Comparison of ENCODE assay signal across 10 cellular contexts in the genomic region with DNA sequence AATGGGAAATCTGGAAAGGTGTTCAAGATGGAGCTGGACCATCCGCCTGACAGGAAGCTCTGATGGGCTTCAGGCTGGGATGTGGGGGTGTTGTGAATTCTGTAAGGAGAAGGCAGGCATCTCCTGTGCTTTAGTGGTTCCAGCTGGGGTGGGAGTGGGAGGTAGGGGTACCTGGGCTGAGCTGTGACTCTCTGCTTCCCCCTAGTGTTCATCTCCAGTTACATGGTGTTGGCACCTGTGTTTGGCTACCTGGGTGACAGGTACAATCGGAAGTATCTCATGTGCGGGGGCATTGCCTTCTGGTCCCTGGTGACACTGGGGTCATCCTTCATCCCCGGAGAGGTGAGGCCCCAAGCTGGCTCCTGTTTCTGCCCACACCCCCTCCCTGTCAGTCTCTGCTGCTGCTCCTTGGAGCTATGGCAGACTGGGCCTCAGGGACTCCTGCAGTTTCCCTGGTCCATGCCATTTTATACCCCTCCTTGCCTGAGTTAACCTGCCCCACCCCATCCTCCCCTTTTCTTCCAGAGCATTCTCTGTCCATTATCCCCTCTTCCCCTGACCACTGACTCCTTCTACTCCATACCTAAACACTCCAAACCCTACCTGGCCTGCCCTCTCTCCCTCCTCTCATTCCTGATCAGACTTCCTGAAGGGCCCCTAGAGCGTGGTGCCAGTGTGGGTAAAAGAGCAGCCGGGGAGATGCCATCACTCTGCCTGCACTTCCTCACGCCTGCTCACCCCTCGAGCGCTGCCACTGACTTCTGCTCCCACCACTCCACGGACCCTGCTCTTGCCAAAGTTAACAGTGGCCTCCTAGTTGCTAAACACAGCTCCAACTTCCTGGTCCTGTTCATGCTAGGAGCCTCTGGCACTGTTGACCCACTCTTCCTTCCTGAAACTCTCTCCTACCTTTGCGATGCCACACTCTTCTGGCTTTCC. TPM values are rescaled to one million over a fixed set of nuclear protein-coding genes. Genes with fewer than 3 reads are reported as not detected.
DNase-seq lines count a peak whose midpoint lies in the region; ATAC-seq, FAIRE-seq and TF ChIP-seq lines count a peak whose summit lies in the region.
"Had no signal": no experiment of that assay in that cellular context is flagged by ENCODE, and none has a peak within 500 bp of the region (broad histone marks: within the 10 kb centered on the region; RNA-seq: fewer than 3 reads in every experiment).

No MANE protein-coding gene starts in this region.

- DNase-seq in AG09319 (ENCODE audit: extremely low read depth, low read depth): no peak
- peak; percentile 35 for DNase-seq in RWPE1 (ENCODE audit: low spot score)
- DNase-seq in keratinocyte (ENCODE audit: low read depth, low spot score): no peak
- DNase-seq in SK-N-DZ (ENCODE audit: low spot score): no peak
- DNase-seq in gastrocnemius medialis: no peak
- no peak for DNase-seq in endothelial cell (ENCODE audit: low spot score)
- DNase-seq: left cardiac atrium had no signal

- H3K4me2 ChIP-seq in keratinocyte (ENCODE audit: control insufficient read depth, extremely low read depth, insufficient read depth, low read depth, low read length): no peak overlapping the region

- dilution Hi-C loops in keratinocyte (cut with MboI; ENCODE audit: extremely low pct_ligation_motif_present, low sequenced_read_pairs): no loop called here

- no peak for FAIRE-seq in keratinocyte (lab: Jason Lieb, UNC)

- peaks cover 8% of the 10 kb centered on the region for H3K4me1 ChIP-seq in keratinocyte (ENCODE audit: control insufficient read depth, extremely low read depth, insufficient read depth, low read length)
- H3K4me1 ChIP-seq in gastrocnemius medialis: peaks cover 14 to 20% of the 10 kb centered on the region in 2 donors

- H3K27ac ChIP-seq in RWPE1 (no peak overlapping the region), keratinocyte (ENCODE audit: control insufficient read depth, insufficient read depth, low read length) (no peak overlapping the region), gastrocnemius medialis (no peak overlapping the region)

- no peaks in the 10 kb centered on the region for H3K9me1 ChIP-seq in keratinocyte (ENCODE audit: control insufficient read depth, extremely low read depth, insufficient read depth, low read length)

- intact Hi-C loops in gastrocnemius medialis (cut with DNase I; ENCODE audit: low total_unique reads): loop anchor here (10.0 kb wide), 1 partner anchor 827 kb away; a partner anchor contains a TSS

- H3K27me3 Mint-ChIP-seq in endothelial cell (ENCODE audit: unreplicated experiment): peaks cover 6% of the 10 kb centered on the region

- peaks cover 22 to 25% of the 10 kb centered on the region in 2 experiments for H3K36me3 ChIP-seq in keratinocyte (ENCODE audit: control insufficient read depth in 2 of 2, extremely low read depth in 1 of 2, insufficient read depth in 2 of 2, low read length in 2 of 2)
- H3K36me3 ChIP-seq in gastrocnemius medialis: peaks cover 0 to 51% of the 10 kb centered on the region in 2 donors

- no peak overlapping the region for H3K9ac ChIP-seq in keratinocyte (ENCODE audit: control insufficient read depth, extremely low read depth, insufficient read depth, low read length)

- no peaks in the 10 kb centered on the region for H3K9me3 Mint-ChIP-seq in endothelial cell (ENCODE audit: unreplicated experiment)

- H3K27me3 ChIP-seq in keratinocyte (ENCODE audit: control insufficient read depth, extremely low read depth, insufficient read depth, low read length): no peaks in the 10 kb centered on the region
- no peaks in the 10 kb centered on the region for H3K27me3 ChIP-seq in gastrocnemius medialis

- H3K9me3 ChIP-seq in keratinocyte (ENCODE audit: control insufficient read depth, low read depth, low read length) (no peaks in the 10 kb centered on the region), gastrocnemius medialis (no peaks in the 10 kb centered on the region)

- POLR2A ChIA-PET in RWPE1 (lab: Yijun Ruan, JAX; ENCODE audit: low non-redundant PET): interaction anchor here (0.6 kb wide), 1 partner anchor 10 kb away, joined by 3 read pairs; no protein-coding TSS in a partner anchor

- H4K20me1 ChIP-seq in keratinocyte (ENCODE audit: control insufficient read depth, extremely low read depth, insufficient read depth, low read length): no peaks in the 10 kb centered on the region

- peaks cover 20% of the 10 kb centered on the region for H3K79me2 ChIP-seq in keratinocyte (ENCODE audit: control insufficient read depth, insufficient read depth, low read length)

- ATAC-seq in gastrocnemius medialis (no peak), HG03108 (IDR thresholded peaks at IDR 0.05; ENCODE audit: unreplicated experiment) (no peak)
- ATAC-seq: left cardiac atrium had no signal

- TF ChIP-seq CTCF in AG09319 (IDR thresholded peaks at IDR 0.05; ENCODE audit: low read depth, low read length) (peak; percentile 14), GM12873 (IDR thresholded peaks at IDR 0.05; ENCODE audit: insufficient read depth, low read depth, low read length, missing control alignments) (peak; percentile 80), RWPE1 (conservative IDR thresholded peaks at IDR 0.05; ENCODE audit: low read depth) (peak; percentile 65), keratinocyte (optimal IDR thresholded peaks at IDR 0.05 in 1 of 3, IDR thresholded peaks at IDR 0.05 in 1 of 3, conservative IDR thresholded peaks at IDR 0.05 in 1 of 3; ENCODE audit: extremely low read depth in 1 of 3, insufficient read depth in 2 of 3, low read length in 3 of 3) (peak; percentile 67 to 90 (median 90)), gastrocnemius medialis (IDR thresholded peaks at IDR 0.05 in 4 of 5, conservative IDR thresholded peaks at IDR 0.05 in 1 of 5) (peak in 1 of 5 experiments; percentile 37), endothelial cell (IDR thresholded peaks at IDR 0.05; ENCODE audit: unreplicated experiment) (no peak)

- no peak overlapping the region for H3K4me3 Mint-ChIP-seq in endothelial cell (ENCODE audit: unreplicated experiment)

- H3K4me1 Mint-ChIP-seq in endothelial cell (ENCODE audit: unreplicated experiment): peaks cover 8% of the 10 kb centered on the region

- no peak overlapping the region for H3K4me3 ChIP-seq in keratinocyte (ENCODE audit: control insufficient read depth in 2 of 3, extremely low read depth in 1 of 3, insufficient read depth in 2 of 3, low read depth in 1 of 3, low read length in 3 of 3)
- no peak overlapping the region for H3K4me3 ChIP-seq in gastrocnemius medialis

- no peak overlapping the region for H2AFZ ChIP-seq in keratinocyte (ENCODE audit: control insufficient read depth, low read length)

- TF ChIP-seq POLR2A in gastrocnemius medialis (IDR thresholded peaks at IDR 0.05): no peak

- H3K27ac Mint-ChIP-seq in endothelial cell (ENCODE audit: unreplicated experiment): no peak overlapping the region

- CTCF ChIA-PET in RWPE1 (lab: Yijun Ruan, JAX): interaction anchor here (0.5 to 1.5 kb wide), 7 partner anchors 8 to 227 kb away, joined by 3 to 5 read pairs (median 4); no protein-coding TSS in a partner anchor

- peaks cover 27% of the 10 kb centered on the region for H3K36me3 Mint-ChIP-seq in endothelial cell (ENCODE audit: low read depth, unreplicated experiment)

- in situ Hi-C loops in gastrocnemius medialis (cut with MboI; ENCODE audit: low sequenced_read_pairs in 4 of 4): no loop called here

RNA-seq across cellular contexts. Expression of a gene that starts 3.4 kb away (rescaled TPM):
- polyA plus RNA-seq in keratinocyte: 16.3 to 34.7 TPM (median 23.7 TPM) in 3 replicates
- polyA plus RNA-seq in keratinocyte (2011; ENCODE audit: low read depth): 8.5 TPM
- 17.6 and 34.6 TPM in 2 replicates for polyA plus RNA-seq in keratinocyte (2011; cell fraction: cytosol; rRNA removed)
- polyA plus RNA-seq in keratinocyte (2011; cell fraction: nucleus; rRNA removed): 74.6 and 84.8 TPM in 2 replicates
- polyA plus RNA-seq in keratinocyte (2012; ENCODE audit: low replicate concordance): 29.0 and 30.6 TPM in 2 replicates
- 22.7 to 59.2 TPM (median 33.6 TPM) in 3 replicates for polyA minus RNA-seq in keratinocyte
- polyA minus RNA-seq in keratinocyte (2011; cell fraction: cytosol; rRNA and poly(A)+ RNA removed): 61.2 TPM
- polyA minus RNA-seq in keratinocyte (2011; cell fraction: nucleus; rRNA and poly(A)+ RNA removed): 41.3 and 51.9 TPM in 2 replicates
- polyA plus RNA-seq in SK-N-DZ (2014; cell fraction: cytosol; rRNA removed): 51.1 and 55.8 TPM in 2 replicates
- 43.3 and 43.6 TPM in 2 replicates for polyA plus RNA-seq in SK-N-DZ (2014; cell fraction: nucleus; rRNA removed)
- 10 to 100 TPM; 12.7 to 26.0 (median 23.4) TPM for total RNA-seq in gastrocnemius medialis
- 68.4 TPM for total RNA-seq in endothelial cell (ENCODE audit: unreplicated experiment)

RNA-seq across cellular contexts. Expression of a gene that starts 6.9 kb away (rescaled TPM):
- polyA plus RNA-seq in keratinocyte: 1.2 to 3.0 TPM (median 1.2 TPM) in 3 replicates
- 3.0 TPM for polyA plus RNA-seq in keratinocyte (2011; ENCODE audit: low read depth)
- polyA plus RNA-seq in keratinocyte (2011; cell fraction: cytosol; rRNA removed): 0.26 and 0.46 TPM in 2 replicates
- 22.6 and 25.9 TPM in 2 replicates for polyA plus RNA-seq in keratinocyte (2011; cell fraction: nucleus; rRNA removed)
- polyA plus RNA-seq in keratinocyte (2012; ENCODE audit: low replicate concordance): 0.69 and 3.4 TPM in 2 replicates
- 0.64 to 2.5 TPM (median 0.92 TPM) in 3 replicates for polyA minus RNA-seq in keratinocyte
- not detected for polyA minus RNA-seq in keratinocyte (2011; cell fraction: cytosol; rRNA and poly(A)+ RNA removed)
- polyA minus RNA-seq in keratinocyte (2011; cell fraction: nucleus; rRNA and poly(A)+ RNA removed): 1.6 TPM in 2 replicates
- polyA plus RNA-seq in SK-N-DZ (2014; cell fraction: cytosol; rRNA removed): 0.63 and 1.9 TPM in 2 replicates
- polyA plus RNA-seq in SK-N-DZ (2014; cell fraction: nucleus; rRNA removed): 21.0 and 32.2 TPM in 2 replicates
- total RNA-seq in gastrocnemius medialis: under 1 TPM in 2 of 4 donors, not detected in 2; 0.31 to 0.49 TPM
- 5.4 TPM for total RNA-seq in endothelial cell (ENCODE audit: unreplicated experiment)

RNA-seq across cellular contexts. Expression of a gene that starts 27.2 kb away (rescaled TPM):
- 51.4 to 57.0 TPM (median 56.5 TPM) in 3 replicates for polyA plus RNA-seq in keratinocyte
- 7.0 TPM for polyA plus RNA-seq in keratinocyte (2011; ENCODE audit: low read depth)
- polyA plus RNA-seq in keratinocyte (2011; cell fraction: cytosol; rRNA removed): 22.1 and 33.7 TPM in 2 replicates
- 199 and 221 TPM in 2 replicates for polyA plus RNA-seq in keratinocyte (2011; cell fraction: nucleus; rRNA removed)
- polyA plus RNA-seq in keratinocyte (2012; ENCODE audit: low replicate concordance): 22.4 and 28.8 TPM in 2 replicates
- 25.5 to 68.1 TPM (median 41.3 TPM) in 3 replicates for polyA minus RNA-seq in keratinocyte
- 11.5 TPM for polyA minus RNA-seq in keratinocyte (2011; cell fraction: cytosol; rRNA and poly(A)+ RNA removed)
- polyA minus RNA-seq in keratinocyte (2011; cell fraction: nucleus; rRNA and poly(A)+ RNA removed): 36.9 and 58.0 TPM in 2 replicates
- polyA plus RNA-seq in SK-N-DZ (2014; cell fraction: cytosol; rRNA removed): 40.0 and 57.1 TPM in 2 replicates
- polyA plus RNA-seq in SK-N-DZ (2014; cell fraction: nucleus; rRNA removed): 114 and 154 TPM in 2 replicates
- total RNA-seq in gastrocnemius medialis (10 to 100 TPM; 10.3 to 18.5 (median 14.2) TPM), endothelial cell (ENCODE audit: unreplicated experiment) (61.0 TPM)

RNA-seq across cellular contexts. Expression of a gene that starts 46.2 kb away (rescaled TPM):
- 0.04 TPM in 1 of 3 replicates, not detected in the others for polyA plus RNA-seq in keratinocyte
- not detected for polyA plus RNA-seq in keratinocyte (2011; ENCODE audit: low read depth)
- polyA plus RNA-seq in keratinocyte (2011; cell fraction: cytosol; rRNA removed): not detected in 2 replicates
- not detected in 2 replicates for polyA plus RNA-seq in keratinocyte (2011; cell fraction: nucleus; rRNA removed)
- polyA plus RNA-seq in keratinocyte (2012; ENCODE audit: low replicate concordance): not detected in 2 replicates
- polyA minus RNA-seq in keratinocyte: not detected in 3 replicates
- not detected for polyA minus RNA-seq in keratinocyte (2011; cell fraction: cytosol; rRNA and poly(A)+ RNA removed)
- not detected in 2 replicates for polyA minus RNA-seq in keratinocyte (2011; cell fraction: nucleus; rRNA and poly(A)+ RNA removed)
- polyA plus RNA-seq in SK-N-DZ (2014; cell fraction: cytosol; rRNA removed): not detected in 2 replicates
- 0.12 and 0.32 TPM in 2 replicates for polyA plus RNA-seq in SK-N-DZ (2014; cell fraction: nucleus; rRNA removed)
- total RNA-seq in gastrocnemius medialis (not detected), endothelial cell (ENCODE audit: unreplicated experiment) (not detected)
- total RNA-seq: M059J had no signal

RNA-seq across cellular contexts. Expression of a gene that starts 52.9 kb away (rescaled TPM):
- polyA plus RNA-seq in keratinocyte: 8.7 to 11.8 TPM (median 9.0 TPM) in 3 replicates
- polyA plus RNA-seq in keratinocyte (2011; ENCODE audit: low read depth): 9.7 TPM
- polyA plus RNA-seq in keratinocyte (2011; cell fraction: cytosol; rRNA removed): 3.6 and 12.6 TPM in 2 replicates
- polyA plus RNA-seq in keratinocyte (2011; cell fraction: nucleus; rRNA removed): 11.8 and 14.4 TPM in 2 replicates
- 5.8 and 14.4 TPM in 2 replicates for polyA plus RNA-seq in keratinocyte (2012; ENCODE audit: low replicate concordance)
- polyA minus RNA-seq in keratinocyte: 4.3 to 5.6 TPM (median 4.8 TPM) in 3 replicates
- 11.5 TPM for polyA minus RNA-seq in keratinocyte (2011; cell fraction: cytosol; rRNA and poly(A)+ RNA removed)
- polyA minus RNA-seq in keratinocyte (2011; cell fraction: nucleus; rRNA and poly(A)+ RNA removed): 9.1 and 10.0 TPM in 2 replicates
- 16.8 and 40.0 TPM in 2 replicates for polyA plus RNA-seq in SK-N-DZ (2014; cell fraction: cytosol; rRNA removed)
- 18.0 and 25.7 TPM in 2 replicates for polyA plus RNA-seq in SK-N-DZ (2014; cell fraction: nucleus; rRNA removed)
- total RNA-seq in gastrocnemius medialis (10 to 100 TPM in 1 of 4 donors, 1 to 10 TPM in 3; 2.9 to 13.9 (median 6.4) TPM), endothelial cell (ENCODE audit: unreplicated experiment) (16.0 TPM)
